In genomic region chr6:161507375-161507774, GRCh38 we compare ENCODE assay signal across 26 cellular contexts.
"Had no signal": no experiment of that assay in that cellular context is flagged by ENCODE, and none has a peak within 500 bp of the region (broad histone marks: within the 10 kb centered on the region; RNA-seq: fewer than 3 reads in every experiment).

No MANE protein-coding gene starts in this region.

- H3K4me3 ChIP-seq: left lung, lower lobe of right lung, pancreas, prostate gland, spleen, tibial nerve, uterus had no signal

- H3K9me3 Mint-ChIP-seq: immature natural killer cell; natural killer cell treated with Interleukin-12 subunit alpha and Interleukin-12 subunit beta and Interleukin-15 and Interleukin-18, amount 100 ng/mL, for 72 hours; stimulated activated effector memory CD8-positive, alpha-beta T cell treated with anti-CD3 and anti-CD28 coated beads, Interleukin-12 subunit alpha, Interleukin-12 subunit beta, amount 100 ng/mL, for 72 hours had no signal

- H3K27ac Mint-ChIP-seq: immature natural killer cell; naive thymus-derived CD4-positive, alpha-beta T cell; natural killer cell treated with Interleukin-12 subunit alpha and Interleukin-12 subunit beta and Interleukin-15 and Interleukin-18, amount 100 ng/mL, for 72 hours; stimulated activated effector memory CD8-positive, alpha-beta T cell treated with anti-CD3 and anti-CD28 coated beads, Interleukin-12 subunit alpha, Interleukin-12 subunit beta, amount 100 ng/mL, for 72 hours; stimulated activated naive CD8-positive, alpha-beta T cell treated with anti-CD3 and anti-CD28 coated beads, Interleukin-15, amount 100 ng/mL, for 72 hours; type B pancreatic cell had no signal

- H3K9me3 ChIP-seq: lower lobe of right lung, pancreas, prostate gland, spleen, tibial nerve, uterus had no signal

- H3K4me1 ChIP-seq: left lung, lower lobe of right lung, pancreas, prostate gland, spleen, tibial nerve, uterus had no signal

- H3K27me3 ChIP-seq: left lung, pancreas, spleen, tibial nerve, uterus had no signal

- H3K4me3 Mint-ChIP-seq: immature natural killer cell; naive thymus-derived CD4-positive, alpha-beta T cell; natural killer cell treated with Interleukin-12 subunit alpha and Interleukin-12 subunit beta and Interleukin-15 and Interleukin-18, amount 100 ng/mL, for 72 hours; stimulated activated effector memory CD8-positive, alpha-beta T cell treated with anti-CD3 and anti-CD28 coated beads, Interleukin-12 subunit alpha, Interleukin-12 subunit beta, amount 100 ng/mL, for 72 hours; stimulated activated naive CD8-positive, alpha-beta T cell treated with anti-CD3 and anti-CD28 coated beads, Interleukin-15, amount 100 ng/mL, for 72 hours; type B pancreatic cell had no signal

- ATAC-seq: left colon; left lung; lower lobe of right lung; naive thymus-derived CD4-positive, alpha-beta T cell; natural killer cell treated with Interleukin-12 subunit alpha and Interleukin-12 subunit beta and Interleukin-15 and Interleukin-18, amount 100 ng/mL, for 72 hours; pancreas; right cardiac atrium; sciatic nerve; stimulated activated effector memory CD8-positive, alpha-beta T cell treated with anti-CD3 and anti-CD28 coated beads, Interleukin-12 subunit alpha, Interleukin-12 subunit beta, amount 100 ng/mL, for 72 hours; stimulated activated naive CD8-positive, alpha-beta T cell treated with anti-CD3 and anti-CD28 coated beads, Interleukin-15, amount 100 ng/mL, for 72 hours had no signal

- H3K27me3 Mint-ChIP-seq: naive thymus-derived CD4-positive, alpha-beta T cell; stimulated activated naive CD8-positive, alpha-beta T cell treated with anti-CD3 and anti-CD28 coated beads, Interleukin-15, amount 100 ng/mL, for 72 hours had no signal

- DNase-seq: hypothalamus; immature natural killer cell; kidney; left colon; left lung; lower lobe of right lung; mammary epithelial cell; mesenchymal stem cell; naive thymus-derived CD4-positive, alpha-beta T cell; pancreas; posterior cingulate gyrus; retina; right cardiac atrium; small intestine; spleen; stimulated activated CD4-positive, alpha-beta T cell treated with anti-CD3 and anti-CD28 coated beads, Interleukin-4, amount 100 ng/mL, for 24 hours; stimulated activated naive CD4-positive, alpha-beta T cell treated with Interleukin-2 at 50 U/mL for 16 hours; stimulated activated naive CD8-positive, alpha-beta T cell treated with anti-CD3 and anti-CD28 coated beads, Interleukin-15, amount 100 ng/mL, for 72 hours; substantia nigra; uterus had no signal

- H3K36me3 Mint-ChIP-seq: immature natural killer cell; natural killer cell treated with Interleukin-12 subunit alpha and Interleukin-12 subunit beta and Interleukin-15 and Interleukin-18, amount 100 ng/mL, for 72 hours; stimulated activated effector memory CD8-positive, alpha-beta T cell treated with anti-CD3 and anti-CD28 coated beads, Interleukin-12 subunit alpha, Interleukin-12 subunit beta, amount 100 ng/mL, for 72 hours; type B pancreatic cell had no signal

- H3K36me3 ChIP-seq: left lung, lower lobe of right lung, pancreas, prostate gland, spleen, tibial nerve, uterus had no signal

- H3K27ac ChIP-seq: left lung, lower lobe of right lung, pancreas, prostate gland, spleen, tibial nerve, uterus had no signal

- H3K4me1 Mint-ChIP-seq: immature natural killer cell; naive thymus-derived CD4-positive, alpha-beta T cell; stimulated activated effector memory CD8-positive, alpha-beta T cell treated with anti-CD3 and anti-CD28 coated beads, Interleukin-12 subunit alpha, Interleukin-12 subunit beta, amount 100 ng/mL, for 72 hours; stimulated activated naive CD8-positive, alpha-beta T cell treated with anti-CD3 and anti-CD28 coated beads, Interleukin-15, amount 100 ng/mL, for 72 hours had no signal
